In the genomic region with DNA sequence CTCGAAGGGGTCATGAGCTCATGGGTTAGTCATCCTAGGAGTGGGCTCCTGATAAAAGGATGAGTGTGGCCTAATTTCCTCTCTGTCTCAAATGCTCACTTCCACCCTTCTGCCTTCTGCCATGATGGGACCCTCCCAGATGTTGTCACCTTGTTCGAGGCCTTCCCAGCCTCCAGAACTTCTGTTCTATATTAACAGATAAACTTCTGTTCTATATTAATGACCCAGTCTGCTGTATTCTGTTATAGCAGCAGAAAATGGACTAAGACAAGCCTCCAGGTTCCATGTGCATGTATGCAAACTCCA, we compare ENCODE assay signal across 27 cellular contexts.
DNase-seq lines count a peak whose midpoint lies in the region; ATAC-seq, FAIRE-seq and TF ChIP-seq lines count a peak whose summit lies in the region.
"Had no signal": no experiment of that assay in that cellular context is flagged by ENCODE, and none has a peak within 500 bp of the region (broad histone marks: within the 10 kb centered on the region; RNA-seq: fewer than 3 reads in every experiment).

No MANE protein-coding gene starts in this region.

- H3K36me3 ChIP-seq in BLaER1 treated with 17β-estradiol and CSF1 and Interleukin-3, amounts not matched to agents 10 nM and 100 nM: no peaks in the 10 kb centered on the region
- H3K36me3 ChIP-seq in astrocyte (ENCODE audit: insufficient read depth, low read length) (no peaks in the 10 kb centered on the region), mesodermal cell (ENCODE audit: control insufficient read depth, insufficient read depth, low read length) (no peaks in the 10 kb centered on the region), upper lobe of right lung (no peaks in the 10 kb centered on the region)
- H3K36me3 ChIP-seq: BE2C had no signal

- no peak for DNase-seq in astrocyte (ENCODE audit: low read depth)
- peak; percentile 13 for DNase-seq in upper lobe of right lung
- no peak for DNase-seq in NCI-H1048 (lab: John Stamatoyannopoulos, UW)
- DNase-seq in DMS 273 treated with DMSO at 0.1 percent for 48 hours (lab: John Stamatoyannopoulos, UW): no peak
- DNase-seq in NCI-H1417 (lab: John Stamatoyannopoulos, UW): no peak
- no peak for DNase-seq in NOMO-1 treated with dmso at 0.1 percent for 144 hours (lab: John Stamatoyannopoulos, UW; ENCODE audit: unreplicated experiment)
- DNase-seq: 8988T; ACHN; BE2C; C1 segment of cervical spinal cord; CD4-positive, alpha-beta memory T cell; CD4-positive, CD25-positive, alpha-beta regulatory T cell; CD8-positive, alpha-beta memory T cell; COR-L47; DMS153; DMS53; DMS79; DND-41; EL; GDM1 had no signal

- no peak overlapping the region for H3K4me3 ChIP-seq in BLaER1 treated with 17β-estradiol and CSF1 and Interleukin-3, amounts not matched to agents 10 nM and 100 nM
- H3K4me3 ChIP-seq in astrocyte (ENCODE audit: insufficient read depth, low read depth, low read length) (no peak overlapping the region), mesodermal cell (ENCODE audit: extremely low read depth, insufficient read depth, low read length, poor library complexity, severe bottlenecking) (no peak overlapping the region), upper lobe of right lung (no peak overlapping the region)
- H3K4me3 ChIP-seq: GM12878 had no signal

- H3K27me3 Mint-ChIP-seq in astrocyte (ENCODE audit: low read depth, unreplicated experiment): no peaks in the 10 kb centered on the region
- H3K27me3 Mint-ChIP-seq: CD4-positive, alpha-beta memory T cell; CD4-positive, CD25-positive, alpha-beta regulatory T cell; CD8-positive, alpha-beta memory T cell had no signal

- no peak overlapping the region for H3K4me3 Mint-ChIP-seq in astrocyte (ENCODE audit: unreplicated experiment)
- H3K4me3 Mint-ChIP-seq: CD14-positive monocyte; CD4-positive, alpha-beta memory T cell; CD4-positive, CD25-positive, alpha-beta regulatory T cell; CD8-positive, alpha-beta memory T cell had no signal

- H3K79me2 ChIP-seq in astrocyte (ENCODE audit: insufficient read depth, low read length): no peaks in the 10 kb centered on the region

- no peak for FAIRE-seq in astrocyte (lab: Jason Lieb, UNC)
- FAIRE-seq: A204.1, GM12878, GM12892, GM18507 had no signal

- H4K20me1 ChIP-seq in BLaER1 treated with 17β-estradiol and CSF1 and Interleukin-3, amounts not matched to agents 10 nM and 100 nM: peaks cover 0 to 7% (median 0%) of the 10 kb centered on the region in 11 experiments; a peak in 1 of 22 replicates
- no peaks in the 10 kb centered on the region for H4K20me1 ChIP-seq in astrocyte (ENCODE audit: insufficient read depth, low read length)

- no peaks in the 10 kb centered on the region for H3K9me3 ChIP-seq in BLaER1 treated with 17β-estradiol and CSF1 and Interleukin-3, amounts not matched to agents 10 nM and 100 nM (replicated peaks in 1 of 11)
- peaks cover 12% of the 10 kb centered on the region for H3K9me3 ChIP-seq in astrocyte (ENCODE audit: insufficient read depth, low read depth, low read length)
- peaks cover 19% of the 10 kb centered on the region for H3K9me3 ChIP-seq in mesodermal cell (ENCODE audit: control insufficient read depth, low read length)
- no peaks in the 10 kb centered on the region for H3K9me3 ChIP-seq in upper lobe of right lung
- H3K9me3 ChIP-seq: BE2C had no signal

- no peak overlapping the region for H3K9ac ChIP-seq in BLaER1 treated with 17β-estradiol and CSF1 and Interleukin-3, amounts not matched to agents 10 nM and 100 nM
- no peak overlapping the region for H3K9ac ChIP-seq in astrocyte (ENCODE audit: low read length)

- H3K9me3 Mint-ChIP-seq in astrocyte (ENCODE audit: unreplicated experiment): peaks cover 13% of the 10 kb centered on the region
- H3K9me3 Mint-ChIP-seq: CD4-positive, CD25-positive, alpha-beta regulatory T cell had no signal

- TF ChIP-seq CTCF in astrocyte (IDR thresholded peaks at IDR 0.05; ENCODE audit: insufficient read depth, low read depth, low read length) (no peak), upper lobe of right lung (IDR thresholded peaks at IDR 0.05) (no peak)

- no peaks in the 10 kb centered on the region for H3K4me1 Mint-ChIP-seq in astrocyte (ENCODE audit: low read depth, unreplicated experiment)
- H3K4me1 Mint-ChIP-seq: CD14-positive monocyte; CD4-positive, alpha-beta memory T cell; CD4-positive, CD25-positive, alpha-beta regulatory T cell; CD8-positive, alpha-beta memory T cell had no signal

- no peak overlapping the region for H2AFZ ChIP-seq in astrocyte (ENCODE audit: low read depth, low read length)

- no peak for ATAC-seq in upper lobe of right lung
- ATAC-seq: GM12878 had no signal

- intact Hi-C loops in upper lobe of right lung (cut with DNase I): no loop called here

- H3K4me1 ChIP-seq in BLaER1 treated with 17β-estradiol and CSF1 and Interleukin-3, amounts not matched to agents 10 nM and 100 nM: peaks cover 59 to 71% (median 64%) of the 10 kb centered on the region in 10 experiments
- no peaks in the 10 kb centered on the region for H3K4me1 ChIP-seq in astrocyte (ENCODE audit: insufficient read depth, low read length)
- H3K4me1 ChIP-seq in mesodermal cell (ENCODE audit: control insufficient read depth, insufficient read depth, low read length, poor library complexity, severe bottlenecking): no peaks in the 10 kb centered on the region
- no peaks in the 10 kb centered on the region for H3K4me1 ChIP-seq in upper lobe of right lung
- H3K4me1 ChIP-seq: BE2C had no signal

- no peaks in the 10 kb centered on the region for H3K36me3 Mint-ChIP-seq in astrocyte (ENCODE audit: low read depth, unreplicated experiment)
- H3K36me3 Mint-ChIP-seq: CD14-positive monocyte; CD4-positive, alpha-beta memory T cell; CD4-positive, CD25-positive, alpha-beta regulatory T cell; CD8-positive, alpha-beta memory T cell had no signal

- peak overlapping the region; percentile 26 for H3K27ac Mint-ChIP-seq in astrocyte (ENCODE audit: unreplicated experiment)
- H3K27ac Mint-ChIP-seq: CD14-positive monocyte; CD4-positive, alpha-beta memory T cell; CD4-positive, CD25-positive, alpha-beta regulatory T cell; CD8-positive, alpha-beta memory T cell had no signal

- H3K27me3 ChIP-seq in BLaER1 treated with 17β-estradiol and CSF1 and Interleukin-3, amounts not matched to agents 10 nM and 100 nM: no peaks in the 10 kb centered on the region
- H3K27me3 ChIP-seq in astrocyte (ENCODE audit: insufficient read depth, low read length): no peaks in the 10 kb centered on the region
- no peaks in the 10 kb centered on the region for H3K27me3 ChIP-seq in upper lobe of right lung
- H3K27me3 ChIP-seq: BE2C had no signal

- peak overlapping the region in 10 of 11 experiments; percentile 53 to 90 (median 80); a peak in 19 of 22 replicates for H3K4me2 ChIP-seq in BLaER1 treated with 17β-estradiol and CSF1 and Interleukin-3, amounts not matched to agents 10 nM and 100 nM
- H3K4me2 ChIP-seq in astrocyte (ENCODE audit: low read length): no peak overlapping the region

- WGBS in mesodermal cell (ENCODE audit: insufficient coverage in 2 of 2), 2 experiments: 71% methylated on average over 1 of the region's 2 CpGs; no CpG with 5 or more reads in 1 of the 2 experiments

- no peak overlapping the region for H3K27ac ChIP-seq in BLaER1 treated with 17β-estradiol and CSF1 and Interleukin-3, amounts not matched to agents 10 nM and 100 nM
- H3K27ac ChIP-seq in astrocyte (ENCODE audit: low read depth, low read length) (no peak overlapping the region), mesodermal cell (ENCODE audit: low read depth, low read length, severe bottlenecking) (peak overlapping the region; percentile 36), upper lobe of right lung (no peak overlapping the region)
